In genomic region chr5:58615931-58616330, GRCh38 we compare ENCODE assay signal across 24 cellular contexts. TPM values are rescaled to one million over a fixed set of nuclear protein-coding genes. Genes with fewer than 3 reads are reported as not detected.
DNase-seq lines count a peak whose midpoint lies in the region; ATAC-seq and TF ChIP-seq lines count a peak whose summit lies in the region.
"Had no signal": no experiment of that assay in that cellular context is flagged by ENCODE, and none has a peak within 500 bp of the region (broad histone marks: within the 10 kb centered on the region; RNA-seq: fewer than 3 reads in every experiment).

No MANE protein-coding gene starts in this region.

- peaks cover 4% of the 10 kb centered on the region for H3K9me3 Mint-ChIP-seq in nephron
- no peaks in the 10 kb centered on the region for H3K9me3 Mint-ChIP-seq in stimulated activated naive CD8-positive, alpha-beta T cell treated with anti-CD3 and anti-CD28 coated beads, Interleukin-15, amount 100 ng/mL, for 72 hours

- H3K27me3 Mint-ChIP-seq in nephron (ENCODE audit: low read depth): no peaks in the 10 kb centered on the region
- no peaks in the 10 kb centered on the region for H3K27me3 Mint-ChIP-seq in stimulated activated naive CD8-positive, alpha-beta T cell treated with anti-CD3 and anti-CD28 coated beads, Interleukin-15, amount 100 ng/mL, for 72 hours
- H3K27me3 Mint-ChIP-seq: CD4-positive, CD25-positive, alpha-beta regulatory T cell had no signal

- peak overlapping the region in 2 of 3 experiments; percentile 16 to 63 for H3K27ac Mint-ChIP-seq in nephron
- H3K27ac Mint-ChIP-seq in stimulated activated naive CD8-positive, alpha-beta T cell treated with anti-CD3 and anti-CD28 coated beads, Interleukin-15, amount 100 ng/mL, for 72 hours: no peak overlapping the region
- H3K27ac Mint-ChIP-seq: CD4-positive, alpha-beta memory T cell; CD8-positive, alpha-beta memory T cell had no signal

- no peak for TF ChIP-seq CTCF in nephron (IDR thresholded peaks at IDR 0.05; ENCODE audit: unreplicated experiment in 3 of 3)

- DNase-seq in NOMO-1 treated with DMSO at 0.1 percent for 48 hours (lab: John Stamatoyannopoulos, UW; ENCODE audit: unreplicated experiment) (peak; percentile 6), NOMO-1 treated with dmso at 0.1 percent for 144 hours (lab: John Stamatoyannopoulos, UW; ENCODE audit: unreplicated experiment) (no peak), dermis blood vessel endothelial cell (peak; percentile 32), retina (no peak)
- no peak for DNase-seq in stimulated activated naive CD8-positive, alpha-beta T cell treated with anti-CD3 and anti-CD28 coated beads, Interleukin-15, amount 100 ng/mL, for 72 hours
- DNase-seq: 8988T; ACHN; BE2C; C1 segment of cervical spinal cord; CD4-positive, alpha-beta memory T cell; CD4-positive, CD25-positive, alpha-beta regulatory T cell; CD8-positive, alpha-beta memory T cell; COR-L47; DMS 273 treated with DMSO at 0.1 percent for 48 hours; DMS153; DMS53; DMS79; DND-41; EL; GDM1 had no signal

- ATAC-seq in stimulated activated naive CD8-positive, alpha-beta T cell treated with anti-CD3 and anti-CD28 coated beads, Interleukin-15, amount 100 ng/mL, for 72 hours: no peak
- ATAC-seq: GM12878 had no signal

- H3K4me3 Mint-ChIP-seq in nephron: no peak overlapping the region
- H3K4me3 Mint-ChIP-seq in stimulated activated naive CD8-positive, alpha-beta T cell treated with anti-CD3 and anti-CD28 coated beads, Interleukin-15, amount 100 ng/mL, for 72 hours: no peak overlapping the region
- H3K4me3 Mint-ChIP-seq: CD14-positive monocyte; CD4-positive, alpha-beta memory T cell; CD4-positive, CD25-positive, alpha-beta regulatory T cell; CD8-positive, alpha-beta memory T cell had no signal

- peaks cover 10% of the 10 kb centered on the region for H3K4me1 Mint-ChIP-seq in nephron
- no peaks in the 10 kb centered on the region for H3K4me1 Mint-ChIP-seq in stimulated activated naive CD8-positive, alpha-beta T cell treated with anti-CD3 and anti-CD28 coated beads, Interleukin-15, amount 100 ng/mL, for 72 hours
- H3K4me1 Mint-ChIP-seq: CD4-positive, alpha-beta memory T cell; CD4-positive, CD25-positive, alpha-beta regulatory T cell; CD8-positive, alpha-beta memory T cell had no signal

- no peaks in the 10 kb centered on the region for H3K36me3 Mint-ChIP-seq in nephron (ENCODE audit: low read depth)
- H3K36me3 Mint-ChIP-seq: CD14-positive monocyte; CD4-positive, alpha-beta memory T cell; CD4-positive, CD25-positive, alpha-beta regulatory T cell; CD8-positive, alpha-beta memory T cell had no signal

RNA-seq across cellular contexts. Expression of gene RAB3C, which starts 33.1 kb away (rescaled TPM):
- total RNA-seq in dermis blood vessel endothelial cell: 0.17 and 1.9 TPM in 2 replicates
- total RNA-seq: CD4-positive, alpha-beta memory T cell; CD4-positive, CD25-positive, alpha-beta regulatory T cell; CD8-positive, alpha-beta memory T cell; G401; GM12878 had no signal

Comparison
In these comparisons a context has a peak if more than half of its experiments do, and no peak if none do; other contexts are left out.
1. DNase-seq: peak in NOMO-1 treated with DMSO at 0.1 percent for 48 hours (single experiment) and dermis blood vessel endothelial cell (single experiment); none in NOMO-1 treated with dmso at 0.1 percent for 144 hours (single experiment), retina (single experiment) and stimulated activated naive CD8-positive, alpha-beta T cell treated with anti-CD3 and anti-CD28 coated beads, Interleukin-15, amount 100 ng/mL, for 72 hours (0 of 2).
2. H3K27ac Mint-ChIP-seq: peak in nephron (2 of 3); none in stimulated activated naive CD8-positive, alpha-beta T cell treated with anti-CD3 and anti-CD28 coated beads, Interleukin-15, amount 100 ng/mL, for 72 hours (0 of 2).